35 cellular contexts compared by ENCODE assay signal in genomic region chr6:166143011-166143410, GRCh38. TPM values are rescaled to one million over a fixed set of nuclear protein-coding genes. Genes with fewer than 3 reads are reported as not detected.
DNase-seq lines count a peak whose midpoint lies in the region; ATAC-seq and TF ChIP-seq lines count a peak whose summit lies in the region.
"Had no signal": no experiment of that assay in that cellular context is flagged by ENCODE, and none has a peak within 500 bp of the region (broad histone marks: within the 10 kb centered on the region; RNA-seq: fewer than 3 reads in every experiment).

No MANE protein-coding gene starts in this region.

- H3K27ac ChIP-seq in suprapubic skin: no peak overlapping the region
- H3K27ac ChIP-seq: BLaER1 treated with 17β-estradiol and CSF1 and Interleukin-3, amounts not matched to agents 10 nM and 100 nM; pancreas; right lobe of liver; testis had no signal

- peaks cover 10% of the 10 kb centered on the region for H3K27me3 Mint-ChIP-seq in activated naive CD8-positive, alpha-beta T cell treated with anti-CD3 and anti-CD28 coated beads, Interleukin-2, amount 50 U/mL, for 24 hours
- H3K27me3 Mint-ChIP-seq in natural killer cell (ENCODE audit: low read depth in 2 of 2): peaks cover 13 to 38% of the 10 kb centered on the region in 2 donors

- TF ChIP-seq EP300 in suprapubic skin (IDR thresholded peaks at IDR 0.05): no peak

- intact Hi-C loops in natural killer cell (cut with micrococcal nuclease): no loop called here

- no peaks in the 10 kb centered on the region for H3K27me3 ChIP-seq in suprapubic skin
- H3K27me3 ChIP-seq: BLaER1 treated with 17β-estradiol and CSF1 and Interleukin-3, amounts not matched to agents 10 nM and 100 nM; pancreas; right lobe of liver; testis had no signal

- DNase-seq in astrocyte of the hippocampus (ENCODE audit: low read depth, low spot score): peak; percentile 33
- peak; percentile 3 for DNase-seq in iris pigment epithelial cell (ENCODE audit: low read depth)
- DNase-seq in suprapubic skin (ENCODE audit: low spot score in 2 of 2): no peak
- no peak for DNase-seq in activated naive CD8-positive, alpha-beta T cell treated with anti-CD3 and anti-CD28 coated beads, Interleukin-2, amount 50 U/mL, for 24 hours
- no peak for DNase-seq in natural killer cell
- DNase-seq: activated CD4-positive, alpha-beta memory T cell treated with anti-CD3 and anti-CD28 coated beads for 36 hours; activated CD4-positive, CD25-positive, alpha-beta regulatory T cell treated with anti-CD3 and anti-CD28 coated beads, Interleukin-2, amount 50 U/mL, for 72 hours; aorta; DMS79 treated with DMSO at 0.1 percent for 48 hours; GF-D8; glutamatergic neuron; KBM-7; kidney; NCI-H1417 treated with DMSO at 0.1 percent for 48 hours; NCI-H2081 treated with DMSO at 0.1 percent for 48 hours; NCI-H345; NCI-H82; pancreas; right lobe of liver; RPMI8226; stimulated activated CD4-positive, alpha-beta T cell treated with anti-CD3 and anti-CD28 coated beads, Interleukin-12 subunit alpha, Interleukin-12 subunit beta, amount 100 ng/mL, for 4 hours; stimulated activated CD4-positive, alpha-beta T cell treated with anti-CD3 and anti-CD28 coated beads, Interleukin-4, amount 100 ng/mL, for 24 hours; T-helper 17 cell; testis had no signal

- TF ChIP-seq POLR2A in suprapubic skin (IDR thresholded peaks at IDR 0.05): no peak

- no peaks in the 10 kb centered on the region for H3K36me3 ChIP-seq in suprapubic skin
- H3K36me3 ChIP-seq: BLaER1 treated with 17β-estradiol and CSF1 and Interleukin-3, amounts not matched to agents 10 nM and 100 nM; pancreas; right lobe of liver had no signal

- WGBS in suprapubic skin: 19% methylated on average over 2 of the region's 2 CpGs

- ATAC-seq in GM18498 (IDR thresholded peaks at IDR 0.05; ENCODE audit: unreplicated experiment) (peak; percentile 52), HG02885 (IDR thresholded peaks at IDR 0.05; ENCODE audit: poor library complexity, unreplicated experiment) (peak; percentile 45), GM21786 (IDR thresholded peaks at IDR 0.05; ENCODE audit: unreplicated experiment) (no peak), natural killer cell (no peak)
- no peak for ATAC-seq in activated naive CD8-positive, alpha-beta T cell treated with anti-CD3 and anti-CD28 coated beads, Interleukin-2, amount 50 U/mL, for 24 hours
- ATAC-seq: activated naive CD4-positive, alpha-beta T cell treated with anti-CD3 and anti-CD28 coated beads, Interleukin-2, amount 50 U/mL, for 72 hours; right lobe of liver; SK-N-SH treated with all-trans-retinoic acid at 6 μM for 48 hours; stimulated activated effector memory CD8-positive, alpha-beta T cell treated with anti-CD3 and anti-CD28 coated beads, Interleukin-12 subunit alpha, Interleukin-12 subunit beta, amount 100 ng/mL, for 72 hours; T-helper 17 cell had no signal

- no peak overlapping the region for H3K4me3 ChIP-seq in suprapubic skin
- H3K4me3 ChIP-seq: BLaER1 treated with 17β-estradiol and CSF1 and Interleukin-3, amounts not matched to agents 10 nM and 100 nM; pancreas; right lobe of liver; testis had no signal

- H3K9me3 Mint-ChIP-seq in activated naive CD8-positive, alpha-beta T cell treated with anti-CD3 and anti-CD28 coated beads, Interleukin-2, amount 50 U/mL, for 24 hours: no peaks in the 10 kb centered on the region
- H3K9me3 Mint-ChIP-seq in natural killer cell: no peaks in the 10 kb centered on the region
- H3K9me3 Mint-ChIP-seq: activated CD4-positive, alpha-beta memory T cell treated with anti-CD3 and anti-CD28 coated beads for 36 hours; activated naive CD4-positive, alpha-beta T cell treated with anti-CD3 and anti-CD28 coated beads, Interleukin-2, amount 50 U/mL, for 72 hours; activated T-helper 2 cell treated with anti-CD3 and anti-CD28 coated beads, Interferon-gamma antibody, Interleukin-2, Interleukin-4, amounts not matched to agents 10 μg/mL and 5 μg/mL and 100 μg/mL, durations not matched to agents 14 hours and 24 hours and 36 hours; stimulated activated effector memory CD8-positive, alpha-beta T cell treated with anti-CD3 and anti-CD28 coated beads, Interleukin-12 subunit alpha, Interleukin-12 subunit beta, amount 100 ng/mL, for 72 hours had no signal

- H3K4me1 ChIP-seq in suprapubic skin: no peaks in the 10 kb centered on the region
- H3K4me1 ChIP-seq: BLaER1 treated with 17β-estradiol and CSF1 and Interleukin-3, amounts not matched to agents 10 nM and 100 nM; pancreas; right lobe of liver; testis had no signal

- no peak overlapping the region for H3K27ac Mint-ChIP-seq in activated naive CD8-positive, alpha-beta T cell treated with anti-CD3 and anti-CD28 coated beads, Interleukin-2, amount 50 U/mL, for 24 hours
- no peak overlapping the region for H3K27ac Mint-ChIP-seq in natural killer cell
- H3K27ac Mint-ChIP-seq: activated CD4-positive, alpha-beta memory T cell treated with anti-CD3 and anti-CD28 coated beads for 36 hours; activated naive CD4-positive, alpha-beta T cell treated with anti-CD3 and anti-CD28 coated beads, Interleukin-2, amount 50 U/mL, for 72 hours; activated T-helper 2 cell treated with anti-CD3 and anti-CD28 coated beads, Interferon-gamma antibody, Interleukin-2, Interleukin-4, amounts not matched to agents 10 μg/mL and 5 μg/mL and 100 μg/mL, durations not matched to agents 14 hours and 24 hours and 36 hours; stimulated activated effector memory CD8-positive, alpha-beta T cell treated with anti-CD3 and anti-CD28 coated beads, Interleukin-12 subunit alpha, Interleukin-12 subunit beta, amount 100 ng/mL, for 72 hours; T-helper 17 cell had no signal

- no peak overlapping the region for H3K4me3 Mint-ChIP-seq in activated naive CD8-positive, alpha-beta T cell treated with anti-CD3 and anti-CD28 coated beads, Interleukin-2, amount 50 U/mL, for 24 hours
- no peak overlapping the region for H3K4me3 Mint-ChIP-seq in natural killer cell
- H3K4me3 Mint-ChIP-seq: activated CD4-positive, alpha-beta memory T cell treated with anti-CD3 and anti-CD28 coated beads for 36 hours; stimulated activated effector memory CD8-positive, alpha-beta T cell treated with anti-CD3 and anti-CD28 coated beads, Interleukin-12 subunit alpha, Interleukin-12 subunit beta, amount 100 ng/mL, for 72 hours; T-helper 17 cell had no signal

- H3K36me3 Mint-ChIP-seq in activated naive CD8-positive, alpha-beta T cell treated with anti-CD3 and anti-CD28 coated beads, Interleukin-2, amount 50 U/mL, for 24 hours (ENCODE audit: low read depth): no peaks in the 10 kb centered on the region
- no peaks in the 10 kb centered on the region for H3K36me3 Mint-ChIP-seq in natural killer cell
- H3K36me3 Mint-ChIP-seq: activated CD4-positive, alpha-beta memory T cell treated with anti-CD3 and anti-CD28 coated beads for 36 hours; activated naive CD4-positive, alpha-beta T cell treated with anti-CD3 and anti-CD28 coated beads, Interleukin-2, amount 50 U/mL, for 72 hours; stimulated activated effector memory CD8-positive, alpha-beta T cell treated with anti-CD3 and anti-CD28 coated beads, Interleukin-12 subunit alpha, Interleukin-12 subunit beta, amount 100 ng/mL, for 72 hours had no signal

- H3K4me1 Mint-ChIP-seq in activated naive CD8-positive, alpha-beta T cell treated with anti-CD3 and anti-CD28 coated beads, Interleukin-2, amount 50 U/mL, for 24 hours: no peaks in the 10 kb centered on the region
- no peaks in the 10 kb centered on the region for H3K4me1 Mint-ChIP-seq in natural killer cell
- H3K4me1 Mint-ChIP-seq: stimulated activated effector memory CD8-positive, alpha-beta T cell treated with anti-CD3 and anti-CD28 coated beads, Interleukin-12 subunit alpha, Interleukin-12 subunit beta, amount 100 ng/mL, for 72 hours; T-helper 17 cell had no signal

- no peak for TF ChIP-seq CTCF in suprapubic skin (IDR thresholded peaks at IDR 0.05)
- no peak for TF ChIP-seq CTCF in natural killer cell (IDR thresholded peaks at IDR 0.05)

- no peaks in the 10 kb centered on the region for H3K9me3 ChIP-seq in suprapubic skin
- H3K9me3 ChIP-seq: pancreas, right lobe of liver, testis had no signal

RNA-seq across cellular contexts. Expression of gene TBXT, which starts 24.6 kb away (rescaled TPM):
- total RNA-seq in suprapubic skin: not detected
- total RNA-seq in natural killer cell: not detected
- total RNA-seq: activated CD4-positive, alpha-beta memory T cell treated with anti-CD3 and anti-CD28 coated beads for 36 hours; activated naive CD4-positive, alpha-beta T cell treated with anti-CD3 and anti-CD28 coated beads, Interleukin-2, amount 50 U/mL, for 72 hours; activated T-helper 2 cell treated with anti-CD3 and anti-CD28 coated beads, Interferon-gamma antibody, Interleukin-2, Interleukin-4, amounts not matched to agents 10 μg/mL and 5 μg/mL and 100 μg/mL, durations not matched to agents 14 hours and 24 hours and 36 hours; aorta; HT-29; kidney; lung microvascular endothelial cell; pancreas; right lobe of liver; T-helper 17 cell; urinary bladder had no signal

Comparison
In these comparisons a context has a peak if more than half of its experiments do, and no peak if none do; other contexts are left out.
1. ATAC-seq: peak in GM18498 (single experiment) and HG02885 (single experiment); none in GM21786 (single experiment), activated naive CD8-positive, alpha-beta T cell treated with anti-CD3 and anti-CD28 coated beads, Interleukin-2, amount 50 U/mL, for 24 hours (single experiment) and natural killer cell (0 of 3).
2. DNase-seq: peak in astrocyte of the hippocampus (single experiment) and iris pigment epithelial cell (single experiment); none in suprapubic skin (0 of 2), activated naive CD8-positive, alpha-beta T cell treated with anti-CD3 and anti-CD28 coated beads, Interleukin-2, amount 50 U/mL, for 24 hours (single experiment) and natural killer cell (single experiment).